ENCODE assay signal across 15 cellular contexts in the genomic region with DNA sequence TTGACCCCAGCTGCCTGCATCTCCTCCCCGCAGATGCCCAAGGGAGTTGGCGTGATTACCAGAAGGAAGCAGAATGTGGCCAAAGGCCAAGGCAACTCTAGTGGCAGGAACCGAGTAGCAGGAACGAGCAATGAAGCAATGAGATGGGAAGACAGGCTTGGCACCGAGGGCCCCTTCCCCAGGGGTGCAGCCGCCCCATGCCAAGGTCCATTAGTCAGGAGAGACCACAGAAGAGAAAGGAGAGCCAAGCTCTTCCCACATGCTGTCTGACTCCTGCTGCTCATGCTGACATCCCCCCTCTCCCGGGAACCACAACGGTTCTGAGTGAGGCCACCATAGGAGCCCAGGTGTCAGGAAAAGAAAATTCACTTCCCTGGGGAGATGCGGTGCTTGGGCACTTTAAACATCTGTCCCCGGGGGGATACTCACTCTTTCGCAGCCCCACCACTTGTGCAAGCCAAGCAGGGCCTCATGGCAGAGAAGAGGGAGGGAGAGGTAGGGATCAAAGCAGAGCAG.
DNase-seq lines count a peak whose midpoint lies in the region; ATAC-seq and TF ChIP-seq lines count a peak whose summit lies in the region.
"Had no signal": no experiment of that assay in that cellular context is flagged by ENCODE, and none has a peak within 500 bp of the region (broad histone marks: within the 10 kb centered on the region; RNA-seq: fewer than 3 reads in every experiment).

No MANE protein-coding gene starts in this region.

- POLR2A ChIA-PET in CD8-positive, alpha-beta T cell (lab: Charles Lee): no interaction called here

- CTCF ChIA-PET in CD8-positive, alpha-beta T cell (lab: Charles Lee): interaction anchor here (0.7 to 12.7 kb wide), 15 partner anchors 9 to 386 kb away, joined by 3 to 368 read pairs (median 4); no protein-coding TSS in a partner anchor

- no peak for ATAC-seq in upper lobe of right lung
- ATAC-seq in GM19324 (IDR thresholded peaks at IDR 0.05; ENCODE audit: low FRiP score, unreplicated experiment): no peak
- ATAC-seq in CD8-positive, alpha-beta T cell: no peak

- no peak for TF ChIP-seq CTCF in upper lobe of right lung (IDR thresholded peaks at IDR 0.05)
- TF ChIP-seq CTCF in CD8-positive, alpha-beta T cell (IDR thresholded peaks at IDR 0.05): no peak

- no peaks in the 10 kb centered on the region for H3K9me3 ChIP-seq in upper lobe of right lung
- no peaks in the 10 kb centered on the region for H3K9me3 ChIP-seq in CD8-positive, alpha-beta T cell (ENCODE audit: low read length)

- peaks cover 13% of the 10 kb centered on the region for H3K4me1 ChIP-seq in upper lobe of right lung
- peaks cover 3% of the 10 kb centered on the region for H3K4me1 ChIP-seq in CD8-positive, alpha-beta T cell (ENCODE audit: insufficient read depth, low read length)

- peaks cover 2% of the 10 kb centered on the region for H3K4me1 Mint-ChIP-seq in CD8-positive, alpha-beta T cell (ENCODE audit: low read depth)

- peaks cover 61% of the 10 kb centered on the region for H3K36me3 ChIP-seq in upper lobe of right lung
- H3K36me3 ChIP-seq in CD8-positive, alpha-beta T cell (ENCODE audit: insufficient read depth, low read length): peaks cover 34% of the 10 kb centered on the region

- H3K27ac Mint-ChIP-seq in CD8-positive, alpha-beta T cell: no peak overlapping the region
- H3K27ac Mint-ChIP-seq: memory B cell had no signal

- no peaks in the 10 kb centered on the region for H3K27me3 ChIP-seq in upper lobe of right lung
- no peaks in the 10 kb centered on the region for H3K27me3 ChIP-seq in CD8-positive, alpha-beta T cell (ENCODE audit: insufficient read depth, low read length)

- no peaks in the 10 kb centered on the region for H3K9me3 Mint-ChIP-seq in CD8-positive, alpha-beta T cell
- H3K9me3 Mint-ChIP-seq: memory B cell had no signal

- H3K27ac ChIP-seq in upper lobe of right lung: no peak overlapping the region
- H3K27ac ChIP-seq in CD8-positive, alpha-beta T cell (ENCODE audit: low read depth, low read length): no peak overlapping the region

- H3K4me3 ChIP-seq in upper lobe of right lung: no peak overlapping the region
- H3K4me3 ChIP-seq in CD8-positive, alpha-beta T cell (ENCODE audit: low read depth, low read length): no peak overlapping the region

- intact Hi-C loops in upper lobe of right lung (cut with DNase I): no loop called here
- intact Hi-C loops in CD8-positive, alpha-beta T cell (cut with DNase I, micrococcal nuclease): loop anchor here (1.0 to 10.0 kb wide), 4 partner anchors 148 to 388 kb away; a partner anchor contains a TSS

- peaks cover 66% of the 10 kb centered on the region for H3K36me3 Mint-ChIP-seq in CD8-positive, alpha-beta T cell

- DNase-seq in A172 (ENCODE audit: low spot score): peak; percentile 60
- DNase-seq in M059J (ENCODE audit: low read depth): peak; percentile 87
- DNase-seq in astrocyte of the hippocampus (ENCODE audit: low read depth, low spot score): peak; percentile 81
- DNase-seq in kidney glomerular epithelial cell (lab: John Stamatoyannopoulos, UW): peak; percentile 54
- DNase-seq in upper lobe of right lung: no peak
- DNase-seq in NCI-H187 (lab: John Stamatoyannopoulos, UW): no peak
- DNase-seq in CD8-positive, alpha-beta T cell: no peak
- DNase-seq: activated CD8-positive, alpha-beta memory T cell treated with anti-CD3 and anti-CD28 coated beads for 24 hours; foreskin melanocyte; NCI-H1930; small intestine; stimulated activated CD8-positive, alpha-beta memory T cell treated with anti-CD3 and anti-CD28 coated beads, Interleukin-4, amount 100 ng/mL, for 48 hours had no signal

- H3K4me3 Mint-ChIP-seq in CD8-positive, alpha-beta T cell: no peak overlapping the region
- H3K4me3 Mint-ChIP-seq: CD14-positive monocyte, memory B cell had no signal

- no peaks in the 10 kb centered on the region for H3K27me3 Mint-ChIP-seq in CD8-positive, alpha-beta T cell (ENCODE audit: low read depth)
- H3K27me3 Mint-ChIP-seq: memory B cell had no signal

Comparison
In these comparisons a context has a peak if more than half of its experiments do, and no peak if none do; other contexts are left out.
1. DNase-seq: peak in A172 (single experiment), M059J (single experiment), astrocyte of the hippocampus (single experiment) and kidney glomerular epithelial cell (single experiment); none in upper lobe of right lung (single experiment), NCI-H187 (0 of 2) and CD8-positive, alpha-beta T cell (0 of 7).